In the genomic region with DNA sequence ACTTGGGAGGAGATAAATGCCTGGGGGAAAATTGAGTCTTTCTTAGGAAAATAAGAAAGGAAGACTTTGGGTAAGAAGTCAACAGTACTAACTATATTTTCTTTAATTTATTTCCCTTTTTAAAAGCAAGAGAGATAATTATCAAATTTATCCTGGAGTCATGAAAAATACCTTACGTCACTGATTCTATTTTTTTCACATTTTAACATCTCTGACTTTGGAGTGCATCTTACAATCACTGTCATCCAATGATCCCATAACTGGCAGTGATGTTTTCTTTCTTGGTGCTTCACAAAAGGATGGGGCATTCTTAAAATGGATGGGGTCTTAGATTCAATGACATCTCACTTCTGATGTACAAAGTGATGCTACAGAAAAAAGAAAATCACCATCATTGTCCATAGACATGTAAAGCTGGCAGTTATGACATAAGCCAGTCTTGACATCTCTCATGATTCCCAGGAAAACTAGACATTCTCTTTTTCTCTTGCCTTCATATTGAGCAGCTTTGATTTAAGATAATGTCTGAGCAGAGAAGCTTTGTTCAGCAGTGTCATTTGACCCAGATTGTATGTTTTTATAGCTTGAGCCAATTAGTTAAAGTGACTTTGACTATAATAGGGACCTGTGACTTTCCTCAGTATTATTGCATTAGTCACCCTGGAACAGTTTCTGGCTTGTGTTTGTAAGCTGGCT, we compare ENCODE assay signal across 1 cellular context.
TF ChIP-seq lines count a peak whose summit lies in the region.

No MANE protein-coding gene starts in this region.

TF ChIP-seq in SK-N-SH, 30 proteins besides CTCF, POLR2A, EP300 and RAD21 (continued from another document):
- TF ChIP-seq, protein P1, sequence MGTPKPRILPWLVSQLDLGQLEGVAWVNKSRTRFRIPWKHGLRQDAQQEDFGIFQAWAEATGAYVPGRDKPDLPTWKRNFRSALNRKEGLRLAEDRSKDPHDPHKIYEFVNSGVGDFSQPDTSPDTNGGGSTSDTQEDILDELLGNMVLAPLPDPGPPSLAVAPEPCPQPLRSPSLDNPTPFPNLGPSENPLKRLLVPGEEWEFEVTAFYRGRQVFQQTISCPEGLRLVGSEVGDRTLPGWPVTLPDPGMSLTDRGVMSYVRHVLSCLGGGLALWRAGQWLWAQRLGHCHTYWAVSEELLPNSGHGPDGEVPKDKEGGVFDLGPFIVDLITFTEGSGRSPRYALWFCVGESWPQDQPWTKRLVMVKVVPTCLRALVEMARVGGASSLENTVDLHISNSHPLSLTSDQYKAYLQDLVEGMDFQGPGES (IDR thresholded peaks at IDR 0.05; ENCODE audit: low read depth, low read length) = no peak
- TF ChIP-seq RXRA (IDR thresholded peaks at IDR 0.05; ENCODE audit: borderline replicate concordance, low read depth) = peak; percentile 59; the same call in 1 of the 2 replicates
- TF ChIP-seq, protein P2, sequence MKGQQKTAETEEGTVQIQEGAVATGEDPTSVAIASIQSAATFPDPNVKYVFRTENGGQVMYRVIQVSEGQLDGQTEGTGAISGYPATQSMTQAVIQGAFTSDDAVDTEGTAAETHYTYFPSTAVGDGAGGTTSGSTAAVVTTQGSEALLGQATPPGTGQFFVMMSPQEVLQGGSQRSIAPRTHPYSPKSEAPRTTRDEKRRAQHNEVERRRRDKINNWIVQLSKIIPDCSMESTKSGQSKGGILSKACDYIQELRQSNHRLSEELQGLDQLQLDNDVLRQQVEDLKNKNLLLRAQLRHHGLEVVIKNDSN (IDR thresholded peaks at IDR 0.05; ENCODE audit: borderline replicate concordance, low read depth) = no peak
- no peak for TF ChIP-seq ELF1 (IDR thresholded peaks at IDR 0.05)
- no peak for TF ChIP-seq EZH2phosphoT487 (IDR thresholded peaks at IDR 0.05; ENCODE audit: borderline replicate concordance, low read depth)
- TF ChIP-seq FOSL2 (IDR thresholded peaks at IDR 0.05; ENCODE audit: borderline replicate concordance, low read depth) = peak; percentile 80
- no peak; the same call in 1 of the 2 replicates for TF ChIP-seq SMC3 (IDR thresholded peaks at IDR 0.05; ENCODE audit: low read depth, low read length)
- no peak for TF ChIP-seq SIN3A (IDR thresholded peaks at IDR 0.05; ENCODE audit: borderline replicate concordance, low read depth, low read length)
- TF ChIP-seq NFIC (IDR thresholded peaks at IDR 0.05; ENCODE audit: borderline replicate concordance) = peak; percentile 85; the same call in 1 of the 2 replicates
- peak; percentile 79 for TF ChIP-seq FOXM1 (IDR thresholded peaks at IDR 0.05; ENCODE audit: low read depth)
- TF ChIP-seq RFX5 (IDR thresholded peaks at IDR 0.05; ENCODE audit: low read length) = no peak
- TF ChIP-seq JUND (IDR thresholded peaks at IDR 0.05) = peak; percentile 84
- TF ChIP-seq GATA2 (CRISPR knock-in tag; IDR thresholded peaks at IDR 0.05) = peak; percentile 35; the same call in 1 of the 2 replicates
- TF ChIP-seq YY1 (IDR thresholded peaks at IDR 0.05; ENCODE audit: low read depth) = no peak
- TF ChIP-seq TEAD4 (IDR thresholded peaks at IDR 0.05; ENCODE audit: borderline replicate concordance, insufficient read depth) = peak; percentile 87; the same call in 1 of the 2 replicates
- TF ChIP-seq, protein P3, sequence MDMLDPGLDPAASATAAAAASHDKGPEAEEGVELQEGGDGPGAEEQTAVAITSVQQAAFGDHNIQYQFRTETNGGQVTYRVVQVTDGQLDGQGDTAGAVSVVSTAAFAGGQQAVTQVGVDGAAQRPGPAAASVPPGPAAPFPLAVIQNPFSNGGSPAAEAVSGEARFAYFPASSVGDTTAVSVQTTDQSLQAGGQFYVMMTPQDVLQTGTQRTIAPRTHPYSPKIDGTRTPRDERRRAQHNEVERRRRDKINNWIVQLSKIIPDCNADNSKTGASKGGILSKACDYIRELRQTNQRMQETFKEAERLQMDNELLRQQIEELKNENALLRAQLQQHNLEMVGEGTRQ (IDR thresholded peaks at IDR 0.05; ENCODE audit: borderline replicate concordance, low read depth, low read length) = no peak
- peak; percentile 75 for TF ChIP-seq POLR2AphosphoS5 (IDR thresholded peaks at IDR 0.05; ENCODE audit: low read depth, low read length)
- TF ChIP-seq, protein P4, sequence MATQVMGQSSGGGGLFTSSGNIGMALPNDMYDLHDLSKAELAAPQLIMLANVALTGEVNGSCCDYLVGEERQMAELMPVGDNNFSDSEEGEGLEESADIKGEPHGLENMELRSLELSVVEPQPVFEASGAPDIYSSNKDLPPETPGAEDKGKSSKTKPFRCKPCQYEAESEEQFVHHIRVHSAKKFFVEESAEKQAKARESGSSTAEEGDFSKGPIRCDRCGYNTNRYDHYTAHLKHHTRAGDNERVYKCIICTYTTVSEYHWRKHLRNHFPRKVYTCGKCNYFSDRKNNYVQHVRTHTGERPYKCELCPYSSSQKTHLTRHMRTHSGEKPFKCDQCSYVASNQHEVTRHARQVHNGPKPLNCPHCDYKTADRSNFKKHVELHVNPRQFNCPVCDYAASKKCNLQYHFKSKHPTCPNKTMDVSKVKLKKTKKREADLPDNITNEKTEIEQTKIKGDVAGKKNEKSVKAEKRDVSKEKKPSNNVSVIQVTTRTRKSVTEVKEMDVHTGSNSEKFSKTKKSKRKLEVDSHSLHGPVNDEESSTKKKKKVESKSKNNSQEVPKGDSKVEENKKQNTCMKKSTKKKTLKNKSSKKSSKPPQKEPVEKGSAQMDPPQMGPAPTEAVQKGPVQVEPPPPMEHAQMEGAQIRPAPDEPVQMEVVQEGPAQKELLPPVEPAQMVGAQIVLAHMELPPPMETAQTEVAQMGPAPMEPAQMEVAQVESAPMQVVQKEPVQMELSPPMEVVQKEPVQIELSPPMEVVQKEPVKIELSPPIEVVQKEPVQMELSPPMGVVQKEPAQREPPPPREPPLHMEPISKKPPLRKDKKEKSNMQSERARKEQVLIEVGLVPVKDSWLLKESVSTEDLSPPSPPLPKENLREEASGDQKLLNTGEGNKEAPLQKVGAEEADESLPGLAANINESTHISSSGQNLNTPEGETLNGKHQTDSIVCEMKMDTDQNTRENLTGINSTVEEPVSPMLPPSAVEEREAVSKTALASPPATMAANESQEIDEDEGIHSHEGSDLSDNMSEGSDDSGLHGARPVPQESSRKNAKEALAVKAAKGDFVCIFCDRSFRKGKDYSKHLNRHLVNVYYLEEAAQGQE (IDR thresholded peaks at IDR 0.05; ENCODE audit: low read depth, low read length) = no peak
- no peak for TF ChIP-seq TAF1 (IDR thresholded peaks at IDR 0.05; ENCODE audit: borderline replicate concordance, low read depth, low read length)
- TF ChIP-seq MEF2A (IDR thresholded peaks at IDR 0.05; ENCODE audit: borderline replicate concordance, low read depth) = peak; percentile 44; the same call in 1 of the 2 replicates
- TF ChIP-seq GABPA (IDR thresholded peaks at IDR 0.05; ENCODE audit: low read depth) = no peak
- TF ChIP-seq NRF1 (IDR thresholded peaks at IDR 0.05; ENCODE audit: low read depth, low read length) = no peak
- TF ChIP-seq TCF12 (IDR thresholded peaks at IDR 0.05) = peak; percentile 98
- TF ChIP-seq RCOR1 (IDR thresholded peaks at IDR 0.05; ENCODE audit: low read length) = no peak
- TF ChIP-seq, protein P5, sequence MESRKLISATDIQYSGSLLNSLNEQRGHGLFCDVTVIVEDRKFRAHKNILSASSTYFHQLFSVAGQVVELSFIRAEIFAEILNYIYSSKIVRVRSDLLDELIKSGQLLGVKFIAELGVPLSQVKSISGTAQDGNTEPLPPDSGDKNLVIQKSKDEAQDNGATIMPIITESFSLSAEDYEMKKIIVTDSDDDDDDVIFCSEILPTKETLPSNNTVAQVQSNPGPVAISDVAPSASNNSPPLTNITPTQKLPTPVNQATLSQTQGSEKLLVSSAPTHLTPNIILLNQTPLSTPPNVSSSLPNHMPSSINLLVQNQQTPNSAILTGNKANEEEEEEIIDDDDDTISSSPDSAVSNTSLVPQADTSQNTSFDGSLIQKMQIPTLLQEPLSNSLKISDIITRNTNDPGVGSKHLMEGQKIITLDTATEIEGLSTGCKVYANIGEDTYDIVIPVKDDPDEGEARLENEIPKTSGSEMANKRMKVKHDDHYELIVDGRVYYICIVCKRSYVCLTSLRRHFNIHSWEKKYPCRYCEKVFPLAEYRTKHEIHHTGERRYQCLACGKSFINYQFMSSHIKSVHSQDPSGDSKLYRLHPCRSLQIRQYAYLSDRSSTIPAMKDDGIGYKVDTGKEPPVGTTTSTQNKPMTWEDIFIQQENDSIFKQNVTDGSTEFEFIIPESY (IDR thresholded peaks at IDR 0.05; ENCODE audit: borderline replicate concordance, low read depth) = peak; percentile 49; the same call in 1 of the 2 replicates
- no peak for TF ChIP-seq FOXJ3 (CRISPR knock-in tag; IDR thresholded peaks at IDR 0.05)
